ENCODE assay signal across 11 cellular contexts in genomic region chr6:4788953-4789584, GRCh38. TPM values are rescaled to one million over a fixed set of nuclear protein-coding genes. Genes with fewer than 3 reads are reported as not detected.
A peak's percentile ranks its signal among the peaks of the same experiment; 100 is the strongest.
DNase-seq lines count a peak whose midpoint lies in the region; ATAC-seq and TF ChIP-seq lines count a peak whose summit lies in the region.
"Had no signal": no experiment of that assay in that cellular context is flagged by ENCODE, and none has a peak within 500 bp of the region (broad histone marks: within the 10 kb centered on the region; RNA-seq: fewer than 3 reads in every experiment).

No MANE protein-coding gene starts in this region.

- peak; percentile 30 for TF ChIP-seq CTCF in GM13976 (IDR thresholded peaks at IDR 0.05; ENCODE audit: borderline replicate concordance, control extremely low read depth, extremely low read depth, insufficient read depth, missing control alignments)
- TF ChIP-seq CTCF in foreskin fibroblast (IDR thresholded peaks at IDR 0.05; ENCODE audit: low read depth, low read length), result no peak

- DNase-seq in GM13976 (ENCODE audit: low spot score) (peak; percentile 53), foreskin fibroblast (no peak), DMS79 treated with DMSO at 0.1 percent for 48 hours (lab: John Stamatoyannopoulos, UW) (no peak), G401 (ENCODE audit: low spot score) (no peak), NCI-H187 treated with DMSO at 0.1 percent for 48 hours (lab: John Stamatoyannopoulos, UW) (no peak)
- DNase-seq: activated effector memory CD4-positive, alpha-beta T cell treated with Interleukin-2 at 50 U/mL for 16 hours; esophagus squamous epithelium had no signal

- in situ Hi-C loops in GM13976 (cut with MboI; ENCODE audit: low sequenced_read_pairs, unreplicated experiment) (no loop called here), G401 (cut with HindIII; ENCODE audit: low sequenced_read_pairs) (no loop called here)

- peak; percentile 94 for ATAC-seq in GM21390 (IDR thresholded peaks at IDR 0.05; ENCODE audit: unreplicated experiment)
- ATAC-seq in HG03135 (IDR thresholded peaks at IDR 0.05; ENCODE audit: unreplicated experiment), result peak; percentile 95
- ATAC-seq in esophagus mucosa, result peak; percentile 18
- ATAC-seq: SK-N-SH treated with all-trans-retinoic acid at 6 μM for 48 hours had no signal

- H3K4me3 ChIP-seq in foreskin fibroblast (ENCODE audit: low read depth in 1 of 2, low read length in 2 of 2), result no peak overlapping the region
- H3K4me3 ChIP-seq: esophagus squamous epithelium had no signal

RNA-seq across cellular contexts. Expression of gene CDYL, which starts 12.9 kb away (rescaled TPM):
- 31.0 TPM for total RNA-seq in esophagus mucosa
- 15.7 and 22.6 TPM in 2 replicates for total RNA-seq in G401 (2014; rRNA removed; shearing (Covaris generic))

Comparison
In these comparisons a context has a peak if more than half of its experiments do, and no peak if none do; other contexts are left out.
1. ATAC-seq: peak in every context shown above with its lines; median percentile 95 in HG03135; 94 in GM21390; 18 in esophagus mucosa.